ENCODE assay signal across 8 cellular contexts in the genomic region with DNA sequence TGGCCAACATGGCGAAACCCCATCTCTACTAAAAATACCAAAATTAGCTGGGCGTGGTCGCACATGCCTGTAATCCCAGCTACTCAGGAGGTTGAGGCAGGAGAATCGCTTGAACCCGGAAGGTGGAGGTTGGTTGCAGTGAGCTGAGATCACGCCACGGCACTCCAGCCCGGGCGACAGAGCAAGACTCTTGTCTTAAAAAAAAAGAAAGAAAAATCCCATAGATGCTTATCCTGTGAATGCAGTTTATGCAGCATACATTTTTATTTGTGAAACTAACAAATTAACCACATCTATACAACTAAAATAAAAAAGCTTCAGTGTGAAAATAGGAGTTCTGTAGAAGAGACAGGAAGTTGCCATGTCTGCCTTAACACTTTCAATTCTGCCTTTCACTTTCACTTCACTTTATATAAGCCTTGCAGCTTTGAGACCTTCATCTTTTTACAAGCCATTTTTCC. TPM values are rescaled to one million over a fixed set of nuclear protein-coding genes. Genes with fewer than 3 reads are reported as not detected.
DNase-seq lines count a peak whose midpoint lies in the region; ATAC-seq, FAIRE-seq and TF ChIP-seq lines count a peak whose summit lies in the region.
"Had no signal": no experiment of that assay in that cellular context is flagged by ENCODE, and none has a peak within 500 bp of the region (broad histone marks: within the 10 kb centered on the region; RNA-seq: fewer than 3 reads in every experiment).

No MANE protein-coding gene starts in this region.

- H3K36me3 Mint-ChIP-seq in chondrocyte (ENCODE audit: low read depth), result no peaks in the 10 kb centered on the region
- H3K36me3 Mint-ChIP-seq in osteocyte (ENCODE audit: unreplicated experiment), result peaks cover 2% of the 10 kb centered on the region

- no peak overlapping the region for H3K4me3 Mint-ChIP-seq in chondrocyte (ENCODE audit: unreplicated experiment)
- H3K4me3 Mint-ChIP-seq in osteocyte (ENCODE audit: unreplicated experiment), result peak overlapping the region; percentile 55

- no peak for TF ChIP-seq POLR2A in Peyer's patch (IDR thresholded peaks at IDR 0.05)

- H3K9me3 ChIP-seq in Peyer's patch (no peaks in the 10 kb centered on the region), kidney (ENCODE audit: control insufficient read depth in 1 of 2, low read length in 2 of 2) (no peaks in the 10 kb centered on the region)

- no peaks in the 10 kb centered on the region for H3K36me3 ChIP-seq in Peyer's patch
- peaks cover 0 to 5% of the 10 kb centered on the region in 2 donors for H3K36me3 ChIP-seq in kidney (ENCODE audit: control insufficient read depth in 1 of 2, insufficient read depth in 2 of 2, low read length in 2 of 2)

- H3K4me3 ChIP-seq in Peyer's patch (peak overlapping the region; percentile 10 to 33 (median 24)), kidney (ENCODE audit: low read length in 2 of 2) (peak overlapping the region in 1 of 2 donors; percentile 43)

- no peak overlapping the region for H3K9ac ChIP-seq in kidney (ENCODE audit: low read length in 2 of 2)

- no peak for FAIRE-seq in kidney (lab: Jason Lieb, UNC)
- FAIRE-seq: keratinocyte had no signal

- H3K4me1 ChIP-seq in Peyer's patch (peaks cover 0 to 27% (median 22%) of the 10 kb centered on the region in 4 donors), kidney (ENCODE audit: control insufficient read depth in 1 of 2, insufficient read depth in 1 of 2, low read depth in 1 of 2, low read length in 2 of 2) (peaks cover 0 to 3% of the 10 kb centered on the region in 2 donors)

- ATAC-seq in GM21529 (IDR thresholded peaks at IDR 0.05; ENCODE audit: unreplicated experiment), result peak; percentile 32

- DNase-seq in Peyer's patch (peak in 2 of 3 donors; percentile 40 to 61), chondrocyte (ENCODE audit: low spot score) (no peak), osteocyte (ENCODE audit: extremely low spot score, unreplicated experiment) (no peak), NCI-H2171 (lab: John Stamatoyannopoulos, UW) (no peak), hypothalamus (lab: John Stamatoyannopoulos, UW) (no peak), kidney (no peak)

- H3K27ac ChIP-seq in Peyer's patch, result peak overlapping the region; percentile 64 to 80 (median 71)
- H3K27ac ChIP-seq in kidney (ENCODE audit: low read depth in 2 of 2, low read length in 2 of 2), result peak overlapping the region in 1 of 2 donors; percentile 17

- H3K27ac Mint-ChIP-seq in chondrocyte (ENCODE audit: unreplicated experiment) (peak overlapping the region; percentile 36), osteocyte (ENCODE audit: unreplicated experiment) (peak overlapping the region; percentile 85)

- H3K9me3 Mint-ChIP-seq in chondrocyte (ENCODE audit: low read depth) (no peaks in the 10 kb centered on the region), osteocyte (ENCODE audit: unreplicated experiment) (no peaks in the 10 kb centered on the region)

- H3K4me1 Mint-ChIP-seq in chondrocyte (ENCODE audit: low read depth), result peaks cover 15% of the 10 kb centered on the region
- peaks cover 36% of the 10 kb centered on the region for H3K4me1 Mint-ChIP-seq in osteocyte (ENCODE audit: unreplicated experiment)

- TF ChIP-seq CTCF in Peyer's patch (IDR thresholded peaks at IDR 0.05), result no peak
- no peak for TF ChIP-seq CTCF in chondrocyte (IDR thresholded peaks at IDR 0.05)
- TF ChIP-seq CTCF in osteocyte (IDR thresholded peaks at IDR 0.05), result no peak
- no peak for TF ChIP-seq CTCF in kidney (IDR thresholded peaks at IDR 0.05; ENCODE audit: borderline replicate concordance, extremely low read depth, insufficient read depth)

- H3K27me3 ChIP-seq in Peyer's patch, result no peaks in the 10 kb centered on the region

- no peaks in the 10 kb centered on the region for H3K27me3 Mint-ChIP-seq in chondrocyte (ENCODE audit: low read depth)
- H3K27me3 Mint-ChIP-seq in osteocyte (ENCODE audit: unreplicated experiment), result no peaks in the 10 kb centered on the region

- intact Hi-C loops in kidney (cut with DNase I), result no loop called here

RNA-seq across cellular contexts. Expression of a gene that starts 7.1 kb away (rescaled TPM):
- total RNA-seq in Peyer's patch (1 to 10 TPM in 2 of 4 donors, under 1 TPM in 1, not detected in 1; 0.76 to 7.4 (median 1.3) TPM), chondrocyte (not detected in 3 replicates), osteocyte (not detected in 2 replicates), kidney (8.1 TPM)
- 1.1 TPM for polyA plus RNA-seq in kidney (ENCODE audit: insufficient read depth, low read depth, low replicate concordance)
- polyA plus RNA-seq: keratinocyte had no signal

RNA-seq across cellular contexts. Expression of a gene that starts 18.5 kb away (rescaled TPM):
- total RNA-seq in Peyer's patch (not detected), chondrocyte (0.10 TPM in 1 of 3 replicates, not detected in the others), osteocyte (0.08 TPM in 1 of 2 replicates, not detected in the other), kidney (0.13 TPM)
- polyA plus RNA-seq in kidney (ENCODE audit: insufficient read depth, low read depth, low replicate concordance), result 0.39 TPM
- polyA plus RNA-seq: keratinocyte had no signal

RNA-seq across cellular contexts. Expression of a gene that starts 45.9 kb away (rescaled TPM):
- total RNA-seq in Peyer's patch, result 10 to 100 TPM; 59.2 to 75.8 (median 70.3) TPM
- total RNA-seq in chondrocyte, result 77.1 to 88.6 TPM (median 82.8 TPM) in 3 replicates
- total RNA-seq in osteocyte, result 91.9 and 94.4 TPM in 2 replicates
- total RNA-seq in kidney, result 129 TPM
- 193 TPM for polyA plus RNA-seq in kidney (ENCODE audit: insufficient read depth, low read depth, low replicate concordance)

Comparison
In these comparisons a context has a peak if more than half of its experiments do, and no peak if none do; other contexts are left out.
1. DNase-seq: peak in Peyer's patch (2 of 3); none in chondrocyte (single experiment), osteocyte (single experiment), NCI-H2171 (single experiment), hypothalamus (0 of 51) and kidney (single experiment).